14 cellular contexts compared by ENCODE assay signal in the genomic region with DNA sequence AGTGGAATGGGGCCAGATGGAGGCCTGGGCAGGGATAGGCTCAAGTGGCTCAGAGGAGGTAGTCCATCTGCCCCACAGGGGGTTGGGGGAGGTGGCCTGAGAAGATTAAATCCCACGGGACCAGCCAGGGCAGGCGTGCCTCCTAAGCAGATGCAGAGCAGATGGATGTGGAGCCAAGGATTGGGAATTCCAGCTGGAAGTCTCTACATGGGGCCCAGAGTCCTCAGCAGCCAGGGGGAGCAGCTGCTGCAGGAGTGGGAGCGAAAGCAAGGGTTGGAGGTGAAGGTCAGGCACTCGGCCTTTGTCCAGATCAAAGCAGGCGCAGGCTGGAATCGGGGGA. TPM values are rescaled to one million over a fixed set of nuclear protein-coding genes. Genes with fewer than 3 reads are reported as not detected.
DNase-seq lines count a peak whose midpoint lies in the region; ATAC-seq and TF ChIP-seq lines count a peak whose summit lies in the region.
"Had no signal": no experiment of that assay in that cellular context is flagged by ENCODE, and none has a peak within 500 bp of the region (broad histone marks: within the 10 kb centered on the region; RNA-seq: fewer than 3 reads in every experiment).

No MANE protein-coding gene starts in this region.

- H3K23ac ChIP-seq in neuronal stem cell (ENCODE audit: low read depth, low read length, poor library complexity): no peak overlapping the region

- H3K79me2 ChIP-seq in HCT116 (ENCODE audit: insufficient read depth, low read length): no peaks in the 10 kb centered on the region

- CTCF ChIA-PET in HCT116 (lab: Charles Lee): no interaction called here

- no peak overlapping the region for H3K4me3 ChIP-seq in HCT116 (replicated peaks in 1 of 2; ENCODE audit: low read depth in 1 of 2, low read length in 2 of 2)
- H3K4me3 ChIP-seq in neuronal stem cell (ENCODE audit: low read length in 2 of 2): no peak overlapping the region
- H3K4me3 ChIP-seq: heart left ventricle had no signal

- H3K9me2 ChIP-seq in HCT116 (ENCODE audit: insufficient read depth): no peaks in the 10 kb centered on the region

- no peaks in the 10 kb centered on the region for H3K9me3 ChIP-seq in HCT116 (ENCODE audit: control insufficient read depth in 1 of 2, insufficient read depth in 1 of 2, low read depth in 1 of 2, low read length in 2 of 2)
- H3K9me3 ChIP-seq in neuronal stem cell (replicated peaks in 1 of 2; ENCODE audit: control insufficient read depth in 2 of 2, insufficient read depth in 1 of 2, low read depth in 1 of 2, low read length in 2 of 2): no peaks in the 10 kb centered on the region
- H3K9me3 ChIP-seq: heart left ventricle had no signal

- DNase-seq in HCT116 (ENCODE audit: low read depth, low spot score): no peak
- peak; percentile 99 for DNase-seq in NCI-H2171 (lab: John Stamatoyannopoulos, UW)
- DNase-seq in neuronal stem cell (ENCODE audit: low spot score): peak; percentile 37
- DNase-seq in stimulated activated naive CD8-positive, alpha-beta T cell treated with anti-CD3 and anti-CD28 coated beads, Interleukin-15, amount 100 ng/mL, for 72 hours: no peak
- DNase-seq: activated CD4-positive, CD25-positive, alpha-beta regulatory T cell treated with anti-CD3 and anti-CD28 coated beads, Interleukin-2, amount 50 U/mL, for 72 hours; CD8-positive, alpha-beta memory T cell; cerebellar nuclear complex; heart left ventricle; NCI-H1930; stimulated activated CD4-positive, alpha-beta T cell treated with anti-CD3 and anti-CD28 coated beads, Interleukin-4, amount 100 ng/mL, for 24 hours; stimulated activated naive B cell treated with anti-CD40 and anti-IgM and Interleukin-4, amounts not matched to agents 10 μg/mL and 1 μg/mL and 100 μg/mL, for 72 hours had no signal

- H2BK15ac ChIP-seq in neuronal stem cell (ENCODE audit: low read length): peak overlapping the region; percentile 12

- H3K27me3 ChIP-seq in HCT116 (ENCODE audit: insufficient read depth, low read length) (no peaks in the 10 kb centered on the region), neuronal stem cell (ENCODE audit: control insufficient read depth in 3 of 3, insufficient read depth in 3 of 3, low read depth in 1 of 3, low read length in 3 of 3) (peaks cover 0 to 6% (median 0%) of the 10 kb centered on the region in 3 experiments)

- H3K27ac ChIP-seq in HCT116 (ENCODE audit: low read depth, low read length) (no peak overlapping the region), neuronal stem cell (replicated peaks; ENCODE audit: low read length) (peak overlapping the region; percentile 71)
- H3K27ac ChIP-seq: heart left ventricle had no signal

- no peak overlapping the region for H2BK12ac ChIP-seq in neuronal stem cell (ENCODE audit: low read length)

- peak overlapping the region; percentile 88 for H2AK5ac ChIP-seq in neuronal stem cell (ENCODE audit: low read depth, low read length)

- H3K9ac ChIP-seq in HCT116 (ENCODE audit: low read length) (no peak overlapping the region), neuronal stem cell (ENCODE audit: low read depth, low read length, poor library complexity) (no peak overlapping the region)

- H2AFZ ChIP-seq in HCT116 (ENCODE audit: low read depth, low read length, poor library complexity, severe bottlenecking) (no peak overlapping the region), neuronal stem cell (ENCODE audit: low read length) (peak overlapping the region; percentile 66)

- intact Hi-C loops in HCT116 (cut with micrococcal nuclease): no loop called here

- POLR2A ChIA-PET in HCT116 (lab: Charles Lee): no interaction called here

- no peak for TF ChIP-seq CTCF in HCT116 (IDR thresholded peaks at IDR 0.05 in 2 of 3, conservative IDR thresholded peaks at IDR 0.05 in 1 of 3; ENCODE audit: borderline replicate concordance in 1 of 3, insufficient read depth in 1 of 3, low read depth in 2 of 3, low read length in 2 of 3)
- TF ChIP-seq CTCF in brain (conservative IDR thresholded peaks at IDR 0.05): peak in 1 of 2 experiments; percentile 24

- peaks cover 0 to 3% (median 0%) of the 10 kb centered on the region in 5 experiments for H3K9me3 Mint-ChIP-seq in brain
- no peaks in the 10 kb centered on the region for H3K9me3 Mint-ChIP-seq in stimulated activated naive CD8-positive, alpha-beta T cell treated with anti-CD3 and anti-CD28 coated beads, Interleukin-15, amount 100 ng/mL, for 72 hours
- H3K9me3 Mint-ChIP-seq: CD8-positive, alpha-beta memory T cell; stimulated activated naive B cell treated with anti-CD40 and anti-IgM and Interleukin-4, amounts not matched to agents 10 μg/mL and 1 μg/mL and 100 μg/mL, for 72 hours had no signal

- H3K4ac ChIP-seq in neuronal stem cell (ENCODE audit: low read length): no peak overlapping the region

- no peak overlapping the region for H3K4me2 ChIP-seq in HCT116 (ENCODE audit: low read length)
- no peak overlapping the region for H3K4me2 ChIP-seq in neuronal stem cell (ENCODE audit: insufficient read depth, low read length, poor library complexity, severe bottlenecking)

- H3K36me3 ChIP-seq in HCT116 (ENCODE audit: control insufficient read depth in 1 of 2, insufficient read depth in 2 of 2, low read length in 2 of 2) (no peaks in the 10 kb centered on the region), neuronal stem cell (replicated peaks in 1 of 2; ENCODE audit: control insufficient read depth in 2 of 2, insufficient read depth in 2 of 2, low read length in 2 of 2) (no peaks in the 10 kb centered on the region)
- H3K36me3 ChIP-seq: heart left ventricle had no signal

- TF ChIP-seq POLR2A in HCT116 (IDR thresholded peaks at IDR 0.05; ENCODE audit: borderline replicate concordance, extremely low read depth, insufficient read depth, insufficient read length): no peak

- no peak overlapping the region for H2BK5ac ChIP-seq in neuronal stem cell (ENCODE audit: low read length)

- peaks cover 8% of the 10 kb centered on the region for H3K27me3 Mint-ChIP-seq in brain
- peaks cover 35% of the 10 kb centered on the region for H3K27me3 Mint-ChIP-seq in stimulated activated naive CD8-positive, alpha-beta T cell treated with anti-CD3 and anti-CD28 coated beads, Interleukin-15, amount 100 ng/mL, for 72 hours

- peaks cover 17% of the 10 kb centered on the region for H3K4me1 Mint-ChIP-seq in brain
- H3K4me1 Mint-ChIP-seq in stimulated activated naive CD8-positive, alpha-beta T cell treated with anti-CD3 and anti-CD28 coated beads, Interleukin-15, amount 100 ng/mL, for 72 hours: no peaks in the 10 kb centered on the region
- H3K4me1 Mint-ChIP-seq: CD8-positive, alpha-beta memory T cell; stimulated activated naive B cell treated with anti-CD40 and anti-IgM and Interleukin-4, amounts not matched to agents 10 μg/mL and 1 μg/mL and 100 μg/mL, for 72 hours had no signal

- no peaks in the 10 kb centered on the region for H4K20me1 ChIP-seq in HCT116 (ENCODE audit: insufficient read depth)

- H2BK120ac ChIP-seq in neuronal stem cell (ENCODE audit: low read depth, low read length): peak overlapping the region; percentile 58

- peak overlapping the region in 3 of 5 experiments; percentile 21 to 73 (median 22) for H3K27ac Mint-ChIP-seq in brain
- no peak overlapping the region for H3K27ac Mint-ChIP-seq in stimulated activated naive CD8-positive, alpha-beta T cell treated with anti-CD3 and anti-CD28 coated beads, Interleukin-15, amount 100 ng/mL, for 72 hours
- H3K27ac Mint-ChIP-seq: CD8-positive, alpha-beta memory T cell; stimulated activated naive B cell treated with anti-CD40 and anti-IgM and Interleukin-4, amounts not matched to agents 10 μg/mL and 1 μg/mL and 100 μg/mL, for 72 hours had no signal

- no peak overlapping the region for H3K14ac ChIP-seq in neuronal stem cell (ENCODE audit: low read length)

- no peak overlapping the region for H4K91ac ChIP-seq in neuronal stem cell (ENCODE audit: low read depth, low read length, poor library complexity)

- H3K4me1 ChIP-seq in HCT116 (ENCODE audit: control insufficient read depth in 1 of 2, insufficient read depth in 2 of 2, low read length in 2 of 2) (no peaks in the 10 kb centered on the region; a peak in 1 of 4 replicates), neuronal stem cell (ENCODE audit: control insufficient read depth in 2 of 2, insufficient read depth in 1 of 2, low read depth in 1 of 2, low read length in 2 of 2) (peaks cover 16 to 17% of the 10 kb centered on the region in 2 donors)
- H3K4me1 ChIP-seq: heart left ventricle had no signal

- BruUV-seq in HCT116 (replicated peaks; lab: Mats Ljungman, UMichigan): no TSS peak

- H3K4me3 Mint-ChIP-seq in brain: no peak overlapping the region
- no peak overlapping the region for H3K4me3 Mint-ChIP-seq in stimulated activated naive CD8-positive, alpha-beta T cell treated with anti-CD3 and anti-CD28 coated beads, Interleukin-15, amount 100 ng/mL, for 72 hours
- H3K4me3 Mint-ChIP-seq: CD8-positive, alpha-beta memory T cell; stimulated activated naive B cell treated with anti-CD40 and anti-IgM and Interleukin-4, amounts not matched to agents 10 μg/mL and 1 μg/mL and 100 μg/mL, for 72 hours had no signal

- no CpG with 5 or more reads among the region's 6 CpGs for WGBS in neuronal stem cell (ENCODE audit: extremely low coverage in 2 of 2, insufficient read length in 2 of 2, insufficient replicate concordance in 1 of 2), 2 donors

- ATAC-seq in HCT116: no peak
- no peak for ATAC-seq in GM19395 (IDR thresholded peaks at IDR 0.05; ENCODE audit: unreplicated experiment)
- ATAC-seq in stimulated activated naive CD8-positive, alpha-beta T cell treated with anti-CD3 and anti-CD28 coated beads, Interleukin-15, amount 100 ng/mL, for 72 hours: no peak
- ATAC-seq in GM19397 (IDR thresholded peaks at IDR 0.05; ENCODE audit: unreplicated experiment): no peak
- ATAC-seq: heart left ventricle; stimulated activated naive B cell treated with anti-CD40 and anti-IgM and Interleukin-4, amounts not matched to agents 10 μg/mL and 1 μg/mL and 100 μg/mL, for 72 hours had no signal

- H3K79me1 ChIP-seq in neuronal stem cell (ENCODE audit: low read depth, low read length): no peaks in the 10 kb centered on the region

- TF ChIP-seq RAD21 in HCT116 (IDR thresholded peaks at IDR 0.05; ENCODE audit: low read depth): peak; percentile 22; the same call in 1 of the 2 replicates

- H3K36me3 Mint-ChIP-seq in brain: no peaks in the 10 kb centered on the region
- H3K36me3 Mint-ChIP-seq: stimulated activated naive B cell treated with anti-CD40 and anti-IgM and Interleukin-4, amounts not matched to agents 10 μg/mL and 1 μg/mL and 100 μg/mL, for 72 hours had no signal

- RAD21 ChIA-PET in HCT116 (lab: Charles Lee; ENCODE audit: low non-redundant PET in 1 of 2, low total read pairs in 2 of 2, uncharacterized antibody in 2 of 2, unreplicated experiment in 2 of 2): no interaction called here

- no peak overlapping the region for H4K8ac ChIP-seq in neuronal stem cell (ENCODE audit: low read depth, low read length)

- peak overlapping the region; percentile 50 for H3K18ac ChIP-seq in neuronal stem cell (ENCODE audit: low read length)

TF ChIP-seq in HCT116, 20 proteins besides CTCF, POLR2A, EP300 and RAD21:
- TF ChIP-seq JUND (IDR thresholded peaks at IDR 0.05): no peak
TF ChIP-seq in HCT116: peak in this region for 0.

RNA-seq across cellular contexts. Expression of gene VRK1, which starts 42.4 kb away (rescaled TPM):
- total RNA-seq in HCT116 (2021; ENCODE audit: unreplicated experiment): 51.4 TPM
- polyA plus RNA-seq in HCT116 (2012): 23.9 and 30.0 TPM in 2 replicates
- 13.8 TPM for polyA plus RNA-seq in brain (ENCODE audit: insufficient read depth, low read depth, low replicate concordance)
- 64.4 TPM for polyA plus RNA-seq in neuronal stem cell (2013, experiment 1 of 2)
- polyA plus RNA-seq in neuronal stem cell (2013, experiment 2 of 2): 72.3 TPM

Comparison
In these comparisons a context has a peak if more than half of its experiments do, and no peak if none do; other contexts are left out.
1. DNase-seq: peak in NCI-H2171 (single experiment) and neuronal stem cell (single experiment); none in HCT116 (single experiment) and stimulated activated naive CD8-positive, alpha-beta T cell treated with anti-CD3 and anti-CD28 coated beads, Interleukin-15, amount 100 ng/mL, for 72 hours (0 of 2).
2. H3K27ac Mint-ChIP-seq: peak in brain (3 of 5); none in stimulated activated naive CD8-positive, alpha-beta T cell treated with anti-CD3 and anti-CD28 coated beads, Interleukin-15, amount 100 ng/mL, for 72 hours (0 of 2).